In genomic region chr11:16966633-16967346, GRCh38 we compare ENCODE assay signal across 28 cellular contexts. TPM values are rescaled to one million over a fixed set of nuclear protein-coding genes. Genes with fewer than 3 reads are reported as not detected.
A peak's percentile ranks its signal among the peaks of the same experiment; 100 is the strongest.
DNase-seq lines count a peak whose midpoint lies in the region; ATAC-seq and TF ChIP-seq lines count a peak whose summit lies in the region.
"Had no signal": no experiment of that assay in that cellular context is flagged by ENCODE, and none has a peak within 500 bp of the region (broad histone marks: within the 10 kb centered on the region; RNA-seq: fewer than 3 reads in every experiment).

No MANE protein-coding gene starts in this region.

- H4K8ac ChIP-seq in H9 (replicated peaks; ENCODE audit: insufficient read length, low read depth, low read length), result no peak overlapping the region

- H3K23ac ChIP-seq in H9 (ENCODE audit: insufficient read length, low read depth, low read length), result no peak overlapping the region

- H3K9me3 ChIP-seq in H9 (ENCODE audit: control insufficient read depth, low read depth, low read length), result no peaks in the 10 kb centered on the region
- H3K9me3 ChIP-seq: BLaER1, breast epithelium, left lung, right atrium auricular region, upper lobe of left lung had no signal

- H3K4me1 Mint-ChIP-seq in H9 (peaks cover 4 to 18% of the 10 kb centered on the region in 2 experiments; a peak in 3 of 4 replicates), chondrocyte (ENCODE audit: low read depth) (no peaks in the 10 kb centered on the region)
- peaks cover 11% of the 10 kb centered on the region for H3K4me1 Mint-ChIP-seq in activated T-helper 17 cell treated with anti-CD3 and anti-CD28 coated beads, Interleukin-2, amount 50 U/mL, for 72 hours
- H3K4me1 Mint-ChIP-seq: activated naive CD4-positive, alpha-beta T cell treated with anti-CD3 and anti-CD28 coated beads, Interleukin-2, amount 50 U/mL, for 24 hours had no signal

- H2AFZ ChIP-seq in H9 (ENCODE audit: low read length), result no peak overlapping the region

- H3K79me2 ChIP-seq in H9 (ENCODE audit: insufficient read depth, low read length), result no peaks in the 10 kb centered on the region; the same call in 1 of the 2 replicates

- no peak overlapping the region for H3K14ac ChIP-seq in H9 (ENCODE audit: insufficient read depth, low read length)

- H4K20me1 ChIP-seq in H9 (ENCODE audit: control insufficient read depth, insufficient read depth, insufficient read length), result no peaks in the 10 kb centered on the region
- H4K20me1 ChIP-seq: BLaER1 had no signal

- H3K23me2 ChIP-seq in H9 (ENCODE audit: insufficient read length, low read depth, low read length, poor library complexity, severe bottlenecking), result no peaks in the 10 kb centered on the region

- H3K4me2 ChIP-seq in H9 (ENCODE audit: insufficient read depth, insufficient read length, low read length), result no peak overlapping the region
- H3K4me2 ChIP-seq: BLaER1 had no signal

- H3K4me3 Mint-ChIP-seq in H9 (no peak overlapping the region), chondrocyte (ENCODE audit: unreplicated experiment) (no peak overlapping the region)
- no peak overlapping the region for H3K4me3 Mint-ChIP-seq in activated T-helper 17 cell treated with anti-CD3 and anti-CD28 coated beads, Interleukin-2, amount 50 U/mL, for 72 hours
- H3K4me3 Mint-ChIP-seq: activated naive CD4-positive, alpha-beta T cell treated with anti-CD3 and anti-CD28 coated beads, Interleukin-2, amount 50 U/mL, for 24 hours; effector memory CD8-positive, alpha-beta T cell; natural killer cell treated with Interleukin-12 subunit alpha and Interleukin-12 subunit beta and Interleukin-15 and Interleukin-18, amount 100 ng/mL, for 72 hours had no signal

- H2BK5ac ChIP-seq in H9 (ENCODE audit: insufficient read length, low read length), result no peak overlapping the region

- no peaks in the 10 kb centered on the region for H3K79me1 ChIP-seq in H9 (ENCODE audit: insufficient read depth, low read depth, low read length, poor library complexity, severe bottlenecking)

- H3K56ac ChIP-seq in H9 (ENCODE audit: insufficient read length, low read depth, low read length), result no peak overlapping the region

- no peaks in the 10 kb centered on the region for H3K36me3 Mint-ChIP-seq in H9 (ENCODE audit: insufficient read depth in 1 of 3, low read depth in 3 of 3)
- H3K36me3 Mint-ChIP-seq in activated T-helper 17 cell treated with anti-CD3 and anti-CD28 coated beads, Interleukin-2, amount 50 U/mL, for 72 hours (ENCODE audit: low read depth), result no peaks in the 10 kb centered on the region
- no peaks in the 10 kb centered on the region for H3K36me3 Mint-ChIP-seq in chondrocyte (ENCODE audit: low read depth)
- H3K36me3 Mint-ChIP-seq: activated naive CD4-positive, alpha-beta T cell treated with anti-CD3 and anti-CD28 coated beads, Interleukin-2, amount 50 U/mL, for 24 hours; natural killer cell treated with Interleukin-12 subunit alpha and Interleukin-12 subunit beta and Interleukin-15 and Interleukin-18, amount 100 ng/mL, for 72 hours had no signal

- WGBS in H9 (ENCODE audit: extremely low coverage, insufficient read length, low lambda C conversion rate), result no CpG with 5 or more reads among the region's 9 CpGs

- no peak overlapping the region for H3K9ac ChIP-seq in H9 (ENCODE audit: extremely low read depth, insufficient read length, low read length)
- H3K9ac ChIP-seq: BLaER1 had no signal

- intact Hi-C loops in Right ventricle myocardium inferior (cut with DNase I), result loop anchor here (5.0 kb wide), 1 partner anchor 46 kb away; the partner anchor contains the start of gene PLEKHA7

- no peak overlapping the region for H2BK12ac ChIP-seq in H9 (ENCODE audit: insufficient read length, low read depth, low read length)

- no peak overlapping the region for H2BK120ac ChIP-seq in H9 (ENCODE audit: low read depth, low read length, poor library complexity, severe bottlenecking)

- H3K27ac ChIP-seq in H9 (ENCODE audit: insufficient read length, low read depth, low read length) (no peak overlapping the region), foreskin keratinocyte (no peak overlapping the region)
- H3K27ac ChIP-seq: BLaER1, breast epithelium, left lung, right atrium auricular region had no signal

- no peak for TF ChIP-seq CTCF in H9 (conservative IDR thresholded peaks at IDR 0.05)
- no peak for TF ChIP-seq CTCF in chondrocyte (IDR thresholded peaks at IDR 0.05)
- TF ChIP-seq CTCF in foreskin keratinocyte (conservative IDR thresholded peaks at IDR 0.05), result no peak

- no peak for ATAC-seq in activated T-helper 17 cell treated with anti-CD3 and anti-CD28 coated beads, Interleukin-2, amount 50 U/mL, for 72 hours (replicated peaks)
- ATAC-seq in Right ventricle myocardium inferior, result no peak
- no peak for ATAC-seq in HG03354 (IDR thresholded peaks at IDR 0.05; ENCODE audit: poor library complexity, severe bottlenecking, unreplicated experiment)
- ATAC-seq in foreskin keratinocyte, result no peak
- ATAC-seq: effector memory CD8-positive, alpha-beta T cell; esophagus mucosa; natural killer cell treated with Interleukin-12 subunit alpha and Interleukin-12 subunit beta and Interleukin-15 and Interleukin-18, amount 100 ng/mL, for 72 hours had no signal

- no peaks in the 10 kb centered on the region; the same call in 1 of the 2 replicates for H3K27me3 Mint-ChIP-seq in H9 (ENCODE audit: low read depth)
- no peaks in the 10 kb centered on the region for H3K27me3 Mint-ChIP-seq in activated T-helper 17 cell treated with anti-CD3 and anti-CD28 coated beads, Interleukin-2, amount 50 U/mL, for 72 hours
- H3K27me3 Mint-ChIP-seq in chondrocyte (ENCODE audit: low read depth), result no peaks in the 10 kb centered on the region
- H3K27me3 Mint-ChIP-seq: activated naive CD4-positive, alpha-beta T cell treated with anti-CD3 and anti-CD28 coated beads, Interleukin-2, amount 50 U/mL, for 24 hours; effector memory CD8-positive, alpha-beta T cell; natural killer cell treated with Interleukin-12 subunit alpha and Interleukin-12 subunit beta and Interleukin-15 and Interleukin-18, amount 100 ng/mL, for 72 hours had no signal

- H3T11ph ChIP-seq in H9 (ENCODE audit: low read length), result no peak overlapping the region

- H3K4ac ChIP-seq in H9 (ENCODE audit: low read depth, low read length), result no peak overlapping the region

- H3K9me3 Mint-ChIP-seq in H9 (no peaks in the 10 kb centered on the region; a peak in 1 of 5 replicates), chondrocyte (ENCODE audit: low read depth) (no peaks in the 10 kb centered on the region)
- H3K9me3 Mint-ChIP-seq in activated T-helper 17 cell treated with anti-CD3 and anti-CD28 coated beads, Interleukin-2, amount 50 U/mL, for 72 hours, result no peaks in the 10 kb centered on the region
- H3K9me3 Mint-ChIP-seq: activated naive CD4-positive, alpha-beta T cell treated with anti-CD3 and anti-CD28 coated beads, Interleukin-2, amount 50 U/mL, for 24 hours; effector memory CD8-positive, alpha-beta T cell; natural killer cell treated with Interleukin-12 subunit alpha and Interleukin-12 subunit beta and Interleukin-15 and Interleukin-18, amount 100 ng/mL, for 72 hours had no signal

- H2BK15ac ChIP-seq in H9 (ENCODE audit: low read depth, low read length), result no peak overlapping the region

- no peak overlapping the region for H3K18ac ChIP-seq in H9 (ENCODE audit: insufficient read length, low read depth, low read length)

- no peak overlapping the region for H2AK5ac ChIP-seq in H9 (ENCODE audit: insufficient read length, low read length)

- no peaks in the 10 kb centered on the region for H3K27me3 ChIP-seq in H9 (ENCODE audit: insufficient read depth, low read length)
- H3K27me3 ChIP-seq in foreskin keratinocyte, result no peaks in the 10 kb centered on the region
- H3K27me3 ChIP-seq: BLaER1, breast epithelium, left lung, right atrium auricular region, upper lobe of left lung had no signal

- H2BK20ac ChIP-seq in H9 (ENCODE audit: low read depth, low read length, poor library complexity, severe bottlenecking), result no peak overlapping the region

- no peak overlapping the region for H4K5ac ChIP-seq in H9 (ENCODE audit: insufficient read length, low read depth, low read length)

- H3K27ac Mint-ChIP-seq in H9 (peak overlapping the region in 2 of 3 experiments; percentile 13 to 21; a peak in 2 of 7 replicates), chondrocyte (ENCODE audit: unreplicated experiment) (no peak overlapping the region)
- H3K27ac Mint-ChIP-seq in activated T-helper 17 cell treated with anti-CD3 and anti-CD28 coated beads, Interleukin-2, amount 50 U/mL, for 72 hours, result peak overlapping the region; percentile 33
- H3K27ac Mint-ChIP-seq: activated naive CD4-positive, alpha-beta T cell treated with anti-CD3 and anti-CD28 coated beads, Interleukin-2, amount 50 U/mL, for 24 hours; effector memory CD8-positive, alpha-beta T cell; natural killer cell treated with Interleukin-12 subunit alpha and Interleukin-12 subunit beta and Interleukin-15 and Interleukin-18, amount 100 ng/mL, for 72 hours had no signal

- H3K4me1 ChIP-seq in H9 (ENCODE audit: insufficient read depth, low read length) (no peaks in the 10 kb centered on the region), foreskin keratinocyte (no peaks in the 10 kb centered on the region)
- H3K4me1 ChIP-seq: BLaER1, breast epithelium, left lung, right atrium auricular region had no signal

- DNase-seq in H9, result no peak
- DNase-seq in left kidney (ENCODE audit: low read depth, low spot score), result peak; percentile 49
- DNase-seq in renal cortical epithelial cell (ENCODE audit: low read depth), result peak; percentile 94
- no peak for DNase-seq in Right ventricle myocardium inferior (ENCODE audit: missing footprints)
- no peak for DNase-seq in chondrocyte (ENCODE audit: low spot score)
- no peak for DNase-seq in foreskin keratinocyte
- DNase-seq: activated CD4-positive, alpha-beta T cell treated with anti-CD3 and anti-CD28 coated beads, Interleukin-2, amount 50 U/mL, for 1 hour; amygdala; effector memory CD8-positive, alpha-beta T cell; foreskin melanocyte; GF-D8; Kasumi-1; NCI-H1694 treated with DMSO at 0.1 percent for 48 hours; NCI-H2171; NCI-H526; SIG-M5; SW 1271; T1000 had no signal

- H4K91ac ChIP-seq in H9 (ENCODE audit: insufficient read length, low read depth, low read length), result no peak overlapping the region

RNA-seq across cellular contexts. Expression of gene PLEKHA7, which starts 47.4 kb away (rescaled TPM):
- total RNA-seq in H9 (2021) (17.5 and 21.0 TPM in 2 replicates), renal cortical epithelial cell (6.4 and 22.2 TPM in 2 replicates), Right ventricle myocardium inferior (18.3 TPM), chondrocyte (0.92 to 6.1 TPM (median 1.8 TPM) in 3 replicates), foreskin keratinocyte (0.18 and 0.20 TPM in 2 replicates)
- total RNA-seq in activated T-helper 17 cell treated with anti-CD3 and anti-CD28 coated beads, Interleukin-2, amount 50 U/mL, for 72 hours, result 10 to 100 TPM in 1 of 2 donors, 1 to 10 TPM in 1; 2.7 to 35.2 TPM
- 0.08 and 0.26 TPM in 2 replicates for polyA plus RNA-seq in foreskin keratinocyte

Comparison
In these comparisons a context has a peak if more than half of its experiments do, and no peak if none do; other contexts are left out.
1. DNase-seq: peak in left kidney (single experiment) and renal cortical epithelial cell (single experiment); none in H9 (single experiment), Right ventricle myocardium inferior (single experiment), chondrocyte (single experiment) and foreskin keratinocyte (0 of 2).